ENCODE assay signal across 8 cellular contexts in genomic region chr9:95317893-95318211, GRCh38. TPM values are rescaled to one million over a fixed set of nuclear protein-coding genes. Genes with fewer than 3 reads are reported as not detected.
DNase-seq lines count a peak whose midpoint lies in the region; ATAC-seq and TF ChIP-seq lines count a peak whose summit lies in the region.

No MANE protein-coding gene starts in this region.

- no peak for DNase-seq in GM23248
- no peak for DNase-seq in WERI-Rb-1
- no peak for DNase-seq in foreskin fibroblast
- no peak for DNase-seq in skeletal muscle cell (ENCODE audit: low read depth)
- no peak for DNase-seq in amniotic stem cell (lab: John Stamatoyannopoulos, UW)
- DNase-seq in NCI-H1694 treated with DMSO at 0.1 percent for 48 hours (lab: John Stamatoyannopoulos, UW), result no peak
- no peak for DNase-seq in GM13976 (ENCODE audit: low spot score)

- in situ Hi-C loops in GM23248 (cut with MboI) (no loop called here), GM13976 (cut with MboI; ENCODE audit: low sequenced_read_pairs, unreplicated experiment) (no loop called here)

- peaks cover 29% of the 10 kb centered on the region for H3K79me2 ChIP-seq in GM23248 (ENCODE audit: insufficient read depth)

- H3F3A ChIP-seq in GM23248 (ENCODE audit: insufficient read depth), result 0 out of 2 replicates have a peak, but pooled peaks cover 8% of the 10 kb centered on the region

- TF ChIP-seq CTCF in WERI-Rb-1 (IDR thresholded peaks at IDR 0.05; ENCODE audit: low read depth, low read length) (no peak), foreskin fibroblast (IDR thresholded peaks at IDR 0.05; ENCODE audit: low read depth, low read length) (no peak), GM13976 (IDR thresholded peaks at IDR 0.05; ENCODE audit: borderline replicate concordance, control extremely low read depth, extremely low read depth, insufficient read depth, missing control alignments) (no peak)

- H2AFZ ChIP-seq in GM23248, result peak overlapping the region; percentile 95

- WGBS in GM23248 (ENCODE audit: low coverage in 1 of 2, low lambda C conversion rate in 2 of 2, missing lambda C conversion rate in 2 of 2), 2 experiments, result 1 to 4% methylated on average over 9 to 10 of the region's 10 CpGs

- no peaks in the 10 kb centered on the region for H3K27me3 ChIP-seq in GM23248 (replicated peaks; ENCODE audit: insufficient read depth)
- H3K27me3 ChIP-seq in WERI-Rb-1 (ENCODE audit: insufficient read depth, low read depth, severe bottlenecking), result no peaks in the 10 kb centered on the region

- H3K9me3 ChIP-seq in GM23248 (ENCODE audit: low read depth) (no peaks in the 10 kb centered on the region), WERI-Rb-1 (ENCODE audit: severe bottlenecking) (no peaks in the 10 kb centered on the region)

- H3K27ac ChIP-seq in GM23248, result peak overlapping the region; percentile 88
- peak overlapping the region; percentile 100 for H3K27ac ChIP-seq in WERI-Rb-1

- H3K36me3 ChIP-seq in GM23248 (ENCODE audit: low read depth) (no peaks in the 10 kb centered on the region), WERI-Rb-1 (peaks cover 3% of the 10 kb centered on the region; the same call in 1 of the 2 replicates)

- peak overlapping the region; percentile 72 for H3K4me2 ChIP-seq in GM23248 (ENCODE audit: unreplicated experiment)

- H3K4me3 ChIP-seq in GM23248, result peak overlapping the region; percentile 94
- H3K4me3 ChIP-seq in WERI-Rb-1 (ENCODE audit: low read depth, low read length), result peak overlapping the region; percentile 98
- H3K4me3 ChIP-seq in foreskin fibroblast (ENCODE audit: low read depth in 1 of 2, low read length in 2 of 2), result peak overlapping the region; percentile 86 to 97
- H3K4me3 ChIP-seq in skeletal muscle cell (ENCODE audit: low read depth, low read length), result peak overlapping the region; percentile 89

- peak overlapping the region; percentile 92 for H3K9ac ChIP-seq in GM23248

- peaks cover 5% of the 10 kb centered on the region; the same call in 1 of the 2 replicates for H3K4me1 ChIP-seq in GM23248 (ENCODE audit: insufficient read depth)

- ATAC-seq in HG02763 (IDR thresholded peaks at IDR 0.05; ENCODE audit: unreplicated experiment), result no peak

- no peaks in the 10 kb centered on the region for H3K9me2 ChIP-seq in GM23248 (ENCODE audit: insufficient read depth)

- no peaks in the 10 kb centered on the region for H4K20me1 ChIP-seq in GM23248 (ENCODE audit: insufficient read depth)

RNA-seq across cellular contexts. Expression of gene FANCC, which starts 0.3 kb away (rescaled TPM):
- total RNA-seq in GM23248 (2014; rRNA removed; shearing (Covaris generic)), result 1.5 and 5.0 TPM in 2 replicates
- 5.3 and 5.6 TPM in 2 replicates for polyA plus RNA-seq in GM23248 (2016; fragmentation: Nextera tagmentation; extraction: Ambion mirVana)
